Comparison of ENCODE assay signal across 22 cellular contexts in genomic region chr10:27663611-27664010, GRCh38.
"Had no signal": no experiment of that assay in that cellular context is flagged by ENCODE, and none has a peak within 500 bp of the region (broad histone marks: within the 10 kb centered on the region; RNA-seq: fewer than 3 reads in every experiment).

No MANE protein-coding gene starts in this region.

- DNase-seq: activated CD4-positive, alpha-beta memory T cell treated with anti-CD3 and anti-CD28 coated beads, Interleukin-2, amount 10 ng/mL, durations not matched to agents 7 days and 5 days; activated CD4-positive, alpha-beta T cell treated with anti-CD3 and anti-CD28 coated beads for 48 hours; activated effector memory CD4-positive, alpha-beta T cell treated with Interleukin-2 at 50 U/mL for 16 hours; activated naive CD4-positive, alpha-beta T cell treated with anti-CD3 and anti-CD28 coated beads for 36 hours; activated naive CD8-positive, alpha-beta T cell treated with anti-CD3 and anti-CD28 coated beads, Interleukin-2, amount 10 ng/mL, durations not matched to agents 7 days and 5 days; activated T-cell treated with anti-CD3 and anti-CD28 coated beads, Interleukin-2, amount 50 U/mL, for 72 hours; cerebellar nuclear complex; cortex of kidney; effector CD8-positive, alpha-beta T cell; erythroblast; glutamatergic neuron; left ventricle myocardium superior; midbrain; natural killer cell; stimulated activated CD4-positive, alpha-beta T cell treated with anti-CD3 and anti-CD28 coated beads, Interleukin-4, amount 100 ng/mL, for 4 hours; substantia nigra; thyroid gland; upper lobe of right lung had no signal

- H3K4me3 Mint-ChIP-seq: activated CD4-positive, alpha-beta memory T cell treated with anti-CD3 and anti-CD28 coated beads, Interleukin-2, amount 10 ng/mL, durations not matched to agents 7 days and 5 days; activated naive CD4-positive, alpha-beta T cell treated with anti-CD3 and anti-CD28 coated beads for 36 hours; activated naive CD8-positive, alpha-beta T cell treated with anti-CD3 and anti-CD28 coated beads, Interleukin-2, amount 10 ng/mL, durations not matched to agents 7 days and 5 days; activated T-cell treated with anti-CD3 and anti-CD28 coated beads, Interleukin-2, amount 50 U/mL, for 72 hours; natural killer cell; stimulated activated naive CD8-positive, alpha-beta T cell treated with anti-CD3 and anti-CD28 coated beads, Interleukin-15, Interleukin-2, amounts not matched to agents 100 ng/mL and 50 ng/mL, for 24 hours had no signal

- H3K9me3 ChIP-seq: prostate gland, right atrium auricular region, thyroid gland, upper lobe of right lung had no signal

- ATAC-seq: activated T-cell treated with anti-CD3 and anti-CD28 coated beads, Interleukin-2, amount 50 U/mL, for 72 hours; left ventricle myocardium superior; natural killer cell; upper lobe of right lung had no signal

- H3K4me1 Mint-ChIP-seq: activated CD4-positive, alpha-beta memory T cell treated with anti-CD3 and anti-CD28 coated beads, Interleukin-2, amount 10 ng/mL, durations not matched to agents 7 days and 5 days; activated naive CD8-positive, alpha-beta T cell treated with anti-CD3 and anti-CD28 coated beads, Interleukin-2, amount 10 ng/mL, durations not matched to agents 7 days and 5 days; natural killer cell had no signal

- H3K27me3 ChIP-seq: hepatocyte, right atrium auricular region, thyroid gland, upper lobe of right lung had no signal

- H3K4me3 ChIP-seq: hepatocyte, prostate gland, right atrium auricular region, thyroid gland, upper lobe of right lung had no signal

- H3K4me1 ChIP-seq: prostate gland, right atrium auricular region, thyroid gland, upper lobe of right lung had no signal

- H3K27ac Mint-ChIP-seq: activated CD4-positive, alpha-beta memory T cell treated with anti-CD3 and anti-CD28 coated beads, Interleukin-2, amount 10 ng/mL, durations not matched to agents 7 days and 5 days; activated naive CD4-positive, alpha-beta T cell treated with anti-CD3 and anti-CD28 coated beads for 36 hours; activated naive CD8-positive, alpha-beta T cell treated with anti-CD3 and anti-CD28 coated beads, Interleukin-2, amount 10 ng/mL, durations not matched to agents 7 days and 5 days; activated T-cell treated with anti-CD3 and anti-CD28 coated beads, Interleukin-2, amount 50 U/mL, for 72 hours; natural killer cell; stimulated activated naive CD8-positive, alpha-beta T cell treated with anti-CD3 and anti-CD28 coated beads, Interleukin-15, Interleukin-2, amounts not matched to agents 100 ng/mL and 50 ng/mL, for 24 hours had no signal

- H3K9me3 Mint-ChIP-seq: activated CD4-positive, alpha-beta memory T cell treated with anti-CD3 and anti-CD28 coated beads, Interleukin-2, amount 10 ng/mL, durations not matched to agents 7 days and 5 days; activated naive CD4-positive, alpha-beta T cell treated with anti-CD3 and anti-CD28 coated beads for 36 hours; activated naive CD8-positive, alpha-beta T cell treated with anti-CD3 and anti-CD28 coated beads, Interleukin-2, amount 10 ng/mL, durations not matched to agents 7 days and 5 days; activated T-cell treated with anti-CD3 and anti-CD28 coated beads, Interleukin-2, amount 50 U/mL, for 72 hours; natural killer cell; stimulated activated naive CD8-positive, alpha-beta T cell treated with anti-CD3 and anti-CD28 coated beads, Interleukin-15, Interleukin-2, amounts not matched to agents 100 ng/mL and 50 ng/mL, for 24 hours had no signal

- H3K36me3 ChIP-seq: prostate gland, right atrium auricular region, thyroid gland, upper lobe of right lung had no signal

- H3K36me3 Mint-ChIP-seq: activated naive CD8-positive, alpha-beta T cell treated with anti-CD3 and anti-CD28 coated beads, Interleukin-2, amount 10 ng/mL, durations not matched to agents 7 days and 5 days; natural killer cell had no signal
